24 cellular contexts compared by ENCODE assay signal in the genomic region with DNA sequence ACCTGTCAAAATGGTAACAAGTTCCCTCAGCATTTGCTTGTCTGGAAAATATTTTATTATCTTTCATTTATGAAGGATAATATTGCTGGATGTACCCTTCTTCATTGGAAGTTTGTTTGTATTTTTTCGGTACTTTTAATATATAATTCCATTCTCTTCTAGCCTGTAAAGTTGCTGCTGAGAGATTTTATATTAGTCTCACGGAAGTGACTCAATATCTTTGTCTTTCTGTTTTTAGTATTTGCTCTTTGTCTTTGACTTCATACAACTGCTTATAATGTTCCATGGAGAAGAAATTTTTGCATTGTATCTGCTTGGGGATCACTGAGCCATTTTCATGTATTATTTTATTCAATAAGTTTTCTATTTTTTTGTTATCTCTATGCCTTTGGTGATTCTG.
"Had no signal": no experiment of that assay in that cellular context is flagged by ENCODE, and none has a peak within 500 bp of the region (broad histone marks: within the 10 kb centered on the region; RNA-seq: fewer than 3 reads in every experiment).

No MANE protein-coding gene starts in this region.

- H3K4me3 ChIP-seq: left ventricle myocardium inferior, lung, mucosa of descending colon, ovary, right atrium auricular region, right lobe of liver, smooth muscle cell, tibial nerve, uterus had no signal

- H3K4me1 Mint-ChIP-seq: naive thymus-derived CD4-positive, alpha-beta T cell; stimulated activated memory B cell treated with anti-CD40 and anti-IgM and Interleukin-4, amounts not matched to agents 10 μg/mL and 1 μg/mL and 100 μg/mL, for 72 hours; stimulated activated naive CD8-positive, alpha-beta T cell treated with anti-CD3 and anti-CD28 coated beads, Interleukin-15, amount 100 ng/mL, for 72 hours had no signal

- H3K36me3 ChIP-seq: left ventricle myocardium inferior, ovary, right atrium auricular region, right lobe of liver, tibial nerve, uterus had no signal

- H3K4me2 ChIP-seq: smooth muscle cell had no signal

- H3K27me3 Mint-ChIP-seq: naive thymus-derived CD4-positive, alpha-beta T cell; natural killer cell treated with Interleukin-12 subunit alpha and Interleukin-12 subunit beta and Interleukin-15 and Interleukin-18, amount 100 ng/mL, for 72 hours; stimulated activated memory B cell treated with anti-CD40 and anti-IgM and Interleukin-4, amounts not matched to agents 10 μg/mL and 1 μg/mL and 100 μg/mL, for 72 hours; stimulated activated naive CD8-positive, alpha-beta T cell treated with anti-CD3 and anti-CD28 coated beads, Interleukin-15, amount 100 ng/mL, for 72 hours; type B pancreatic cell had no signal

- ATAC-seq: mucosa of descending colon; naive thymus-derived CD4-positive, alpha-beta T cell; natural killer cell treated with Interleukin-12 subunit alpha and Interleukin-12 subunit beta and Interleukin-15 and Interleukin-18, amount 100 ng/mL, for 72 hours; right lobe of liver; stimulated activated memory B cell treated with anti-CD40 and anti-IgM and Interleukin-4, amounts not matched to agents 10 μg/mL and 1 μg/mL and 100 μg/mL, for 72 hours; stimulated activated naive CD8-positive, alpha-beta T cell treated with anti-CD3 and anti-CD28 coated beads, Interleukin-15, amount 100 ng/mL, for 72 hours had no signal

- H3K27me3 ChIP-seq: ovary, right atrium auricular region, right lobe of liver, tibial nerve, uterus had no signal

- DNase-seq: islet precursor cell; left ventricle myocardium inferior; mesendoderm; midbrain; mucosa of descending colon; naive thymus-derived CD4-positive, alpha-beta T cell; ovary; right lobe of liver; stimulated activated CD4-positive, alpha-beta T cell treated with anti-CD3 and anti-CD28 coated beads, Interleukin-1b, Interleukin-23, amount 100 ng/mL, for 48 hours; stimulated activated CD4-positive, alpha-beta T cell treated with anti-CD3 and anti-CD28 coated beads, Interleukin-2, amount 100 ng/mL, for 48 hours; stimulated activated CD4-positive, alpha-beta T cell treated with anti-CD3 and anti-CD28 coated beads, Interleukin-4, amount 100 ng/mL, for 4 hours; stimulated activated CD8-positive, alpha-beta memory T cell treated with anti-CD3 and anti-CD28 coated beads, Interleukin-4, amount 100 ng/mL, for 48 hours; stimulated activated naive CD4-positive, alpha-beta T cell treated with Interleukin-2 at 50 U/mL for 16 hours; stimulated activated naive CD8-positive, alpha-beta T cell treated with anti-CD3 and anti-CD28 coated beads, Interleukin-15, amount 100 ng/mL, for 72 hours; substantia nigra; uterus had no signal

- H3K36me3 Mint-ChIP-seq: stimulated activated memory B cell treated with anti-CD40 and anti-IgM and Interleukin-4, amounts not matched to agents 10 μg/mL and 1 μg/mL and 100 μg/mL, for 72 hours; type B pancreatic cell had no signal

- H3K27ac ChIP-seq: left ventricle myocardium inferior, ovary, right atrium auricular region, right lobe of liver, tibial nerve, uterus had no signal

- H3K27ac Mint-ChIP-seq: naive thymus-derived CD4-positive, alpha-beta T cell; natural killer cell treated with Interleukin-12 subunit alpha and Interleukin-12 subunit beta and Interleukin-15 and Interleukin-18, amount 100 ng/mL, for 72 hours; progenitor cell of endocrine pancreas; stimulated activated memory B cell treated with anti-CD40 and anti-IgM and Interleukin-4, amounts not matched to agents 10 μg/mL and 1 μg/mL and 100 μg/mL, for 72 hours; stimulated activated naive CD8-positive, alpha-beta T cell treated with anti-CD3 and anti-CD28 coated beads, Interleukin-15, amount 100 ng/mL, for 72 hours; type B pancreatic cell had no signal

- H3K4me3 Mint-ChIP-seq: naive thymus-derived CD4-positive, alpha-beta T cell; natural killer cell treated with Interleukin-12 subunit alpha and Interleukin-12 subunit beta and Interleukin-15 and Interleukin-18, amount 100 ng/mL, for 72 hours; stimulated activated memory B cell treated with anti-CD40 and anti-IgM and Interleukin-4, amounts not matched to agents 10 μg/mL and 1 μg/mL and 100 μg/mL, for 72 hours; stimulated activated naive CD8-positive, alpha-beta T cell treated with anti-CD3 and anti-CD28 coated beads, Interleukin-15, amount 100 ng/mL, for 72 hours; type B pancreatic cell had no signal

- H3K9me3 ChIP-seq: ovary, right atrium auricular region, right lobe of liver, uterus had no signal

- H3K4me1 ChIP-seq: left ventricle myocardium inferior, right atrium auricular region, right lobe of liver, tibial nerve, uterus had no signal
